Comparison of ENCODE assay signal across 9 cellular contexts in the genomic region with DNA sequence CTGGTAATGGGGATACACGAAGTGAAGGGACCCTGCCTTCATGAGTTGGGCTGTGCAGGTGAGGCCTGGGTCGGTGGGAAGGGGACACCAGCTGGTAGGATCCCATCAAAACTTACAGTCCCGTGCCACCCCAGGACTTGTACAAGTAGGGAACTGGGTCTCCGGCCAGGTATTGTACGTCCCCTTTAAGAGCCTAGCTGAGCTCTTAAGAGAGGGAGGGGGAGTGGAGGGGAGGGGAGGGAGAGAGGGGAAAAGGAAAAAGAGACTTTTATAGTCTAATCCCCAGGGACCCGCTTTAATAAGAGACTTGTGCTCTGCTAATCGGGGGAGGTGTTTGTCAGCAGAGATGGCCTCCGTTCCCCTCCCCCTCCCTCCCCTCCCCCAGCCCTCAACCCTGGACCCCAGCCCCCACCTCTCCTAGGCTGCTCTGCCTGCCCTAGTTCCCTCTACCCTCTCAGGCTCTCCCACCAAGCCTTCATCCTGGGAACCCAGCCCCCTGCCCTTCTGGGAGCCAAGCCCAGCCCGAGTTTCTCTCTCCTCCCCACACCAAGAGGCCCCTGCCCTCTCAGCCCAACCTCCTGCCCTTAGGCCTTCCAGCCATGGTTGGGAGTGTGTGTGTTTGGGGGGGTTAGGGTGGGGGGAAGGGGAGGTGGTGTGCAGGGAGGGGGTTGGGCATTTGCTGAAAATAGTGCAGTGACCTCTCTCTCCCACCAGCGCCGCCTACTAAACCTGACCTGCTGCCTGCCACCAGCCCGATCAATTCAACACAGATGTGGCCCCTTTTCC. TPM values are rescaled to one million over a fixed set of nuclear protein-coding genes. Genes with fewer than 3 reads are reported as not detected.
A peak's percentile ranks its signal among the peaks of the same experiment; 100 is the strongest.
DNase-seq lines count a peak whose midpoint lies in the region; ATAC-seq, FAIRE-seq and TF ChIP-seq lines count a peak whose summit lies in the region.
"Had no signal": no experiment of that assay in that cellular context is flagged by ENCODE, and none has a peak within 500 bp of the region (broad histone marks: within the 10 kb centered on the region; RNA-seq: fewer than 3 reads in every experiment).

No MANE protein-coding gene starts in this region.

- H3K4me3 ChIP-seq in CD4-positive, alpha-beta memory T cell (ENCODE audit: low read length in 2 of 2) = no peak overlapping the region
- H3K4me3 ChIP-seq in GM12878 = peak overlapping the region; percentile 79
- H3K4me3 ChIP-seq in lower leg skin (ENCODE audit: low read depth, poor library complexity, severe bottlenecking) = no peak overlapping the region

- H3K4me1 Mint-ChIP-seq in CD4-positive, alpha-beta memory T cell = peaks cover 24 to 56% (median 35%) of the 10 kb centered on the region in 4 donors

- peak overlapping the region in 6 of 7 donors; percentile 81 to 92 (median 88) for H3K27ac Mint-ChIP-seq in CD4-positive, alpha-beta memory T cell

- H3K27me3 Mint-ChIP-seq in CD4-positive, alpha-beta memory T cell = no peaks in the 10 kb centered on the region

- H3K4me2 ChIP-seq in GM12878 (ENCODE audit: control insufficient read depth, insufficient read depth) = peak overlapping the region; percentile 36

- H3K9me3 Mint-ChIP-seq in CD4-positive, alpha-beta memory T cell = no peaks in the 10 kb centered on the region

- no peaks in the 10 kb centered on the region for H3K36me3 ChIP-seq in CD4-positive, alpha-beta memory T cell (ENCODE audit: insufficient read depth, low read length)
- peaks cover 4 to 5% of the 10 kb centered on the region in 2 experiments; a peak in 2 of 4 replicates for H3K36me3 ChIP-seq in GM12878 (ENCODE audit: control insufficient read depth in 2 of 2, insufficient read depth in 2 of 2, low read length in 1 of 2)

- TF ChIP-seq RAD21 in GM12878 (IDR thresholded peaks at IDR 0.05; ENCODE audit: insufficient read depth, low read depth, low read length) = no peak

- no peak overlapping the region for H3K27ac ChIP-seq in CD4-positive, alpha-beta memory T cell (ENCODE audit: low read depth, low read length)
- H3K27ac ChIP-seq in GM12878 (ENCODE audit: control insufficient read depth, insufficient read depth) = no peak overlapping the region

- no peak for TF ChIP-seq EP300 in GM12878 (IDR thresholded peaks at IDR 0.05; ENCODE audit: borderline replicate concordance in 1 of 2, control insufficient read depth in 1 of 2, low read depth in 2 of 2, low read length in 2 of 2)

- TF ChIP-seq POLR2A in GM12878 (IDR thresholded peaks at IDR 0.05; ENCODE audit: low read depth, low read length) = no peak
- TF ChIP-seq POLR2A in lower leg skin (IDR thresholded peaks at IDR 0.05) = no peak

- H3K4me1 ChIP-seq in CD4-positive, alpha-beta memory T cell (ENCODE audit: insufficient read depth, low read length) = peaks cover 20% of the 10 kb centered on the region
- peaks cover 5% of the 10 kb centered on the region for H3K4me1 ChIP-seq in GM12878 (ENCODE audit: control insufficient read depth, insufficient read depth, low read length)

- peak; percentile 35 for FAIRE-seq in GM12878 (lab: Jason Lieb, UNC)
- FAIRE-seq: bronchial epithelial cell had no signal

- no peak for DNase-seq in CD4-positive, alpha-beta memory T cell
- DNase-seq in NCI-H128 (lab: John Stamatoyannopoulos, UW; ENCODE audit: unreplicated experiment) (peak; percentile 66), GM12878 (ENCODE audit: low read depth, low spot score) (no peak), midbrain (lab: John Stamatoyannopoulos, UW) (peak; percentile 30), lower leg skin (ENCODE audit: low spot score in 2 of 2) (no peak)
- no peak for DNase-seq in stimulated activated CD4-positive, alpha-beta T cell treated with anti-CD3 and anti-CD28 coated beads, Interleukin-2, amount 100 ng/mL, for 24 hours

- peaks cover 0 to 25% of the 10 kb centered on the region in 2 donors for H3K36me3 Mint-ChIP-seq in CD4-positive, alpha-beta memory T cell

- no peaks in the 10 kb centered on the region for H4K20me1 ChIP-seq in GM12878 (ENCODE audit: control insufficient read depth, insufficient read depth)

- TF ChIP-seq CTCF in GM12878 (IDR thresholded peaks at IDR 0.05 in 2 of 3, conservative IDR thresholded peaks at IDR 0.05 in 1 of 3; ENCODE audit: control insufficient read depth in 2 of 3, extremely low read depth in 1 of 3, insufficient read depth in 1 of 3, low read depth in 3 of 3, low read length in 3 of 3) (no peak), lower leg skin (IDR thresholded peaks at IDR 0.05) (no peak)

- H2AFZ ChIP-seq in GM12878 (ENCODE audit: control insufficient read depth, low read depth, low read length) = peak overlapping the region; percentile 39

- CTCF ChIA-PET in CD4-positive, alpha-beta memory T cell (lab: Charles Lee; ENCODE audit: partially characterized antibody) = interaction anchor here (1.0 to 2.6 kb wide), 4 partner anchors 8 to 295 kb away, joined by 4 to 14 read pairs (median 7); no protein-coding TSS in a partner anchor
- CTCF ChIA-PET in GM12878 (lab: Yijun Ruan, JAX) = interaction anchor here (0.5 to 5.0 kb wide), 17 partner anchors 8 to 284 kb away, joined by 3 to 32 read pairs (median 4); a partner anchor contains a TSS

- SMC1A ChIA-PET in GM12878 (lab: Charles Lee; ENCODE audit: uncharacterized antibody, unreplicated experiment) = interaction anchor here (0.6 to 4.4 kb wide), 18 partner anchors 8 to 295 kb away, joined by 3 to 21 read pairs (median 4); a partner anchor contains a TSS

- POLR2A ChIA-PET in CD4-positive, alpha-beta memory T cell (lab: Charles Lee; ENCODE audit: partially characterized antibody) = interaction anchor here (0.7 to 13.3 kb wide), 7 partner anchors 9 to 228 kb away, joined by 3 to 201 read pairs (median 9); a partner anchor contains a TSS
- POLR2A ChIA-PET in GM12878 (lab: Charles Lee) = interaction anchor here (0.6 to 5.7 kb wide), 16 partner anchors 8 to 476 kb away, joined by 3 to 38 read pairs (median 4); a partner anchor contains a TSS

- RAD21 ChIA-PET in GM12878 (lab: Charles Lee; ENCODE audit: unreplicated experiment) = interaction anchor here (0.6 to 3.5 kb wide), 16 partner anchors 7 to 292 kb away, joined by 3 to 14 read pairs (median 4); a partner anchor contains a TSS

- no TSS peak for BruUV-seq in GM12878 (replicated peaks; lab: Mats Ljungman, UMichigan)

- H3K79me2 ChIP-seq in GM12878 (ENCODE audit: control insufficient read depth, insufficient read depth, low read length) = peaks cover 2% of the 10 kb centered on the region

- no peaks in the 10 kb centered on the region for H3K9me3 ChIP-seq in CD4-positive, alpha-beta memory T cell (ENCODE audit: control insufficient read depth in 1 of 2, low read length in 2 of 2)
- no peaks in the 10 kb centered on the region for H3K9me3 ChIP-seq in GM12878 (replicated peaks; ENCODE audit: control insufficient read depth, insufficient read depth, low read length)

- intact Hi-C loops in CD4-positive, alpha-beta memory T cell (cut with micrococcal nuclease) = no loop called here
- intact Hi-C loops in GM12878 (cut with micrococcal nuclease; ENCODE audit: unreplicated experiment) = no loop called here
- intact Hi-C loops in lower leg skin (cut with DNase I; ENCODE audit: low total_unique reads) = no loop called here

- peak; percentile 11 for ATAC-seq in GM12878
- no peak for ATAC-seq in GM21723 (IDR thresholded peaks at IDR 0.05; ENCODE audit: unreplicated experiment)
- no peak for ATAC-seq in GM19328 (IDR thresholded peaks at IDR 0.05; ENCODE audit: unreplicated experiment)

- H3K4me3 Mint-ChIP-seq in CD4-positive, alpha-beta memory T cell = peak overlapping the region in 6 of 8 donors; percentile 1 to 94 (median 84)

- H3K27me3 ChIP-seq in CD4-positive, alpha-beta memory T cell (ENCODE audit: insufficient read depth, low read length) = no peaks in the 10 kb centered on the region
- no peaks in the 10 kb centered on the region for H3K27me3 ChIP-seq in GM12878 (replicated peaks in 1 of 2; ENCODE audit: control insufficient read depth in 2 of 2, insufficient read depth in 2 of 2, low read length in 1 of 2)

- 49% methylated on average over 9 of the region's 12 CpGs for WGBS in GM12878 (ENCODE audit: insufficient coverage, insufficient replicate concordance, low lambda C conversion rate, missing lambda C conversion rate)
- WGBS in lower leg skin, 2 donors = 19 to 27% methylated on average over 12 of the region's 12 CpGs

- H3K9ac ChIP-seq in GM12878 (ENCODE audit: control insufficient read depth, insufficient read depth, low read length) = no peak overlapping the region

- in situ Hi-C loops in GM12878 (cut with MboI) = no loop called here

RNA-seq across cellular contexts. Expression of a gene that starts 2.6 kb away (rescaled TPM):
- total RNA-seq in CD4-positive, alpha-beta memory T cell = 10 to 100 TPM; 15.1 to 15.8 TPM
- 1 to 10 TPM in 1 of 2 donors, under 1 TPM in 1; 0.25 to 1.6 TPM for polyA plus RNA-seq in CD4-positive, alpha-beta memory T cell
- total RNA-seq in GM12878 (2013; cell fraction: nucleolus; rRNA removed) = 7.2 and 7.6 TPM in 2 replicates
- total RNA-seq in GM12878 (2014; rRNA removed) (3.1 and 5.2 TPM in 2 replicates), GM12878 (2014; rRNA removed; fragmentation: Illumina TruSeq; extraction: Trizol) (3.4 and 3.9 TPM in 2 replicates), GM12878 (2021) (15.2 and 15.4 TPM in 2 replicates), lower leg skin (1 to 10 TPM in 1 of 4 donors, under 1 TPM in 3; 0.23 to 2.7 (median 0.57) TPM)
- 3.0 TPM for polyA plus RNA-seq in GM12878 (2011; ENCODE audit: low read depth)
- polyA plus RNA-seq in GM12878 (2011; rRNA removed) (3.7 and 5.8 TPM in 2 replicates), GM12878 (2014; fragmentation: Illumina TruSeq; extraction: Trizol) (5.7 and 6.7 TPM in 2 replicates), GM12878 (2014; fragmentation: Nextera tagmentation; extraction: Ambion mirVana) (1 to 10 TPM; 1.5 to 1.6 TPM), GM12878 (2014; rRNA removed) (9.9 and 13.0 TPM in 2 replicates), GM12878 (2016; fragmentation: Nextera tagmentation; extraction: Ambion mirVana) (under 1 TPM; 0.83 to 0.87 TPM)
- polyA plus RNA-seq in GM12878 (2011; cell fraction: cytosol; rRNA removed) = 6.5 and 8.8 TPM in 2 replicates
- 8.5 and 9.2 TPM in 2 replicates for polyA plus RNA-seq in GM12878 (2011; cell fraction: nucleus; rRNA removed)
- polyA plus RNA-seq in GM12878 (2012) = 7.4 TPM in 2 replicates
- polyA minus RNA-seq in GM12878 (2011; rRNA and poly(A)+ RNA removed) = 4.9 and 8.8 TPM in 2 replicates
- 3.1 and 5.5 TPM in 2 replicates for polyA minus RNA-seq in GM12878 (2011; cell fraction: cytosol; rRNA and poly(A)+ RNA removed)
- polyA minus RNA-seq in GM12878 (2011; cell fraction: nucleus; rRNA and poly(A)+ RNA removed) = 2.9 and 4.8 TPM in 2 replicates

RNA-seq across cellular contexts. Expression of a gene that starts 16.7 kb away (rescaled TPM):
- 10 to 100 TPM; 76.4 to 79.7 TPM for total RNA-seq in CD4-positive, alpha-beta memory T cell
- 100 to 1,000 TPM; 191 to 349 TPM for polyA plus RNA-seq in CD4-positive, alpha-beta memory T cell
- 44.4 and 46.9 TPM in 2 replicates for total RNA-seq in GM12878 (2013; cell fraction: nucleolus; rRNA removed)
- total RNA-seq in GM12878 (2014; rRNA removed) = 147 and 163 TPM in 2 replicates
- total RNA-seq in GM12878 (2014; rRNA removed; fragmentation: Illumina TruSeq; extraction: Trizol) = 165 and 171 TPM in 2 replicates
- 171 and 173 TPM in 2 replicates for total RNA-seq in GM12878 (2021)
- 176 TPM for polyA plus RNA-seq in GM12878 (2011; ENCODE audit: low read depth)
- 157 and 182 TPM in 2 replicates for polyA plus RNA-seq in GM12878 (2011; rRNA removed)
- polyA plus RNA-seq in GM12878 (2011; cell fraction: cytosol; rRNA removed) = 168 and 246 TPM in 2 replicates
- polyA plus RNA-seq in GM12878 (2011; cell fraction: nucleus; rRNA removed) = 88.0 and 94.4 TPM in 2 replicates
- 150 and 169 TPM in 2 replicates for polyA plus RNA-seq in GM12878 (2012)
- 142 and 156 TPM in 2 replicates for polyA plus RNA-seq in GM12878 (2014; fragmentation: Illumina TruSeq; extraction: Trizol)
- polyA plus RNA-seq in GM12878 (2014; fragmentation: Nextera tagmentation; extraction: Ambion mirVana) = 100 to 1,000 TPM; 194 to 220 TPM
- 166 and 193 TPM in 2 replicates for polyA plus RNA-seq in GM12878 (2014; rRNA removed)
- 100 to 1,000 TPM; 200 to 209 TPM for polyA plus RNA-seq in GM12878 (2016; fragmentation: Nextera tagmentation; extraction: Ambion mirVana)
- 98.9 and 117 TPM in 2 replicates for polyA minus RNA-seq in GM12878 (2011; rRNA and poly(A)+ RNA removed)
- polyA minus RNA-seq in GM12878 (2011; cell fraction: cytosol; rRNA and poly(A)+ RNA removed) = 27.9 and 34.6 TPM in 2 replicates
- 12.7 and 25.9 TPM in 2 replicates for polyA minus RNA-seq in GM12878 (2011; cell fraction: nucleus; rRNA and poly(A)+ RNA removed)
- total RNA-seq in lower leg skin = 100 to 1,000 TPM; 151 to 408 (median 196) TPM

RNA-seq across cellular contexts. Expression of a gene that starts 25.4 kb away (rescaled TPM):
- total RNA-seq in CD4-positive, alpha-beta memory T cell = 10 to 100 TPM; 29.9 to 32.5 TPM
- polyA plus RNA-seq in CD4-positive, alpha-beta memory T cell = 1 to 10 TPM; 1.4 to 1.8 TPM
- 24.9 and 25.4 TPM in 2 replicates for total RNA-seq in GM12878 (2013; cell fraction: nucleolus; rRNA removed)
- total RNA-seq in GM12878 (2014; rRNA removed) (6.4 and 8.2 TPM in 2 replicates), GM12878 (2014; rRNA removed; fragmentation: Illumina TruSeq; extraction: Trizol) (5.7 and 6.7 TPM in 2 replicates), GM12878 (2021) (5.8 and 8.4 TPM in 2 replicates), lower leg skin (1 to 10 TPM; 2.5 to 8.9 (median 4.3) TPM)
- 2.2 TPM for polyA plus RNA-seq in GM12878 (2011; ENCODE audit: low read depth)
- polyA plus RNA-seq in GM12878 (2011; rRNA removed) (7.0 and 7.8 TPM in 2 replicates), GM12878 (2014; fragmentation: Illumina TruSeq; extraction: Trizol) (5.5 and 7.6 TPM in 2 replicates), GM12878 (2014; fragmentation: Nextera tagmentation; extraction: Ambion mirVana) (1 to 10 TPM; 2.6 to 3.1 TPM), GM12878 (2014; rRNA removed) (11.6 and 11.9 TPM in 2 replicates), GM12878 (2016; fragmentation: Nextera tagmentation; extraction: Ambion mirVana) (1 to 10 TPM; 5.8 to 7.1 TPM)
- 7.5 and 10.6 TPM in 2 replicates for polyA plus RNA-seq in GM12878 (2011; cell fraction: cytosol; rRNA removed)
- polyA plus RNA-seq in GM12878 (2011; cell fraction: nucleus; rRNA removed) = 22.2 and 32.5 TPM in 2 replicates
- 4.6 and 5.0 TPM in 2 replicates for polyA plus RNA-seq in GM12878 (2012)
- polyA minus RNA-seq in GM12878 (2011; rRNA and poly(A)+ RNA removed) = 6.7 and 7.7 TPM in 2 replicates
- 2.1 TPM in 1 of 2 replicates, not detected in the other for polyA minus RNA-seq in GM12878 (2011; cell fraction: cytosol; rRNA and poly(A)+ RNA removed)
- 6.3 and 15.9 TPM in 2 replicates for polyA minus RNA-seq in GM12878 (2011; cell fraction: nucleus; rRNA and poly(A)+ RNA removed)

RNA-seq across cellular contexts. Expression of a gene that starts 29.7 kb away (rescaled TPM):
- total RNA-seq in CD4-positive, alpha-beta memory T cell = 10 to 100 TPM; 80.3 to 87.0 TPM
- polyA plus RNA-seq in CD4-positive, alpha-beta memory T cell = 10 to 100 TPM; 75.1 to 87.1 TPM
- total RNA-seq in GM12878 (2013; cell fraction: nucleolus; rRNA removed) = 25.1 and 33.4 TPM in 2 replicates
- 134 and 144 TPM in 2 replicates for total RNA-seq in GM12878 (2014; rRNA removed)
- 126 and 128 TPM in 2 replicates for total RNA-seq in GM12878 (2014; rRNA removed; fragmentation: Illumina TruSeq; extraction: Trizol)
- total RNA-seq in GM12878 (2021) = 131 and 141 TPM in 2 replicates
- 91.5 TPM for polyA plus RNA-seq in GM12878 (2011; ENCODE audit: low read depth)
- polyA plus RNA-seq in GM12878 (2011; rRNA removed) = 102 and 156 TPM in 2 replicates
- polyA plus RNA-seq in GM12878 (2011; cell fraction: cytosol; rRNA removed) = 248 and 288 TPM in 2 replicates
- polyA plus RNA-seq in GM12878 (2011; cell fraction: nucleus; rRNA removed) = 100 and 116 TPM in 2 replicates
- 142 and 151 TPM in 2 replicates for polyA plus RNA-seq in GM12878 (2012)
- 86.6 and 141 TPM in 2 replicates for polyA plus RNA-seq in GM12878 (2014; fragmentation: Illumina TruSeq; extraction: Trizol)
- polyA plus RNA-seq in GM12878 (2014; fragmentation: Nextera tagmentation; extraction: Ambion mirVana) = 100 to 1,000 TPM; 264 to 285 TPM
- 176 and 185 TPM in 2 replicates for polyA plus RNA-seq in GM12878 (2014; rRNA removed)
- polyA plus RNA-seq in GM12878 (2016; fragmentation: Nextera tagmentation; extraction: Ambion mirVana) = 100 to 1,000 TPM; 218 to 228 TPM
- 65.8 and 84.2 TPM in 2 replicates for polyA minus RNA-seq in GM12878 (2011; rRNA and poly(A)+ RNA removed)
- 16.3 and 21.6 TPM in 2 replicates for polyA minus RNA-seq in GM12878 (2011; cell fraction: cytosol; rRNA and poly(A)+ RNA removed)
- polyA minus RNA-seq in GM12878 (2011; cell fraction: nucleus; rRNA and poly(A)+ RNA removed) = 15.2 and 19.2 TPM in 2 replicates
- total RNA-seq in lower leg skin = 100 to 1,000 TPM; 114 to 167 (median 138) TPM

RNA-seq across cellular contexts. Expression of a gene that starts 37.9 kb away (rescaled TPM):
- total RNA-seq in CD4-positive, alpha-beta memory T cell = 1 to 10 TPM; 2.5 to 2.9 TPM
- not detected for polyA plus RNA-seq in CD4-positive, alpha-beta memory T cell
- 18.5 and 21.9 TPM in 2 replicates for total RNA-seq in GM12878 (2013; cell fraction: nucleolus; rRNA removed)
- total RNA-seq in GM12878 (2014; rRNA removed) (2.5 and 2.6 TPM in 2 replicates), GM12878 (2014; rRNA removed; fragmentation: Illumina TruSeq; extraction: Trizol) (0.69 and 1.0 TPM in 2 replicates), GM12878 (2021) (2.8 and 3.8 TPM in 2 replicates), lower leg skin (10 to 100 TPM; 11.0 to 20.9 (median 12.8) TPM)
- 1.5 TPM for polyA plus RNA-seq in GM12878 (2011; ENCODE audit: low read depth)
- polyA plus RNA-seq in GM12878 (2011; rRNA removed) (3.4 and 5.1 TPM in 2 replicates), GM12878 (2014; fragmentation: Illumina TruSeq; extraction: Trizol) (1.4 TPM in 1 of 2 replicates, not detected in the other), GM12878 (2014; fragmentation: Nextera tagmentation; extraction: Ambion mirVana) (under 1 TPM; 0.18 to 0.39 TPM), GM12878 (2014; rRNA removed) (2.6 and 4.4 TPM in 2 replicates), GM12878 (2016; fragmentation: Nextera tagmentation; extraction: Ambion mirVana) (1 to 10 TPM; 1.4 to 1.6 TPM)
- polyA plus RNA-seq in GM12878 (2011; cell fraction: cytosol; rRNA removed) = 2.2 and 3.6 TPM in 2 replicates
- 83.9 and 96.1 TPM in 2 replicates for polyA plus RNA-seq in GM12878 (2011; cell fraction: nucleus; rRNA removed)
- polyA plus RNA-seq in GM12878 (2012) = 4.8 and 5.6 TPM in 2 replicates
- 2.9 and 4.3 TPM in 2 replicates for polyA minus RNA-seq in GM12878 (2011; rRNA and poly(A)+ RNA removed)
- polyA minus RNA-seq in GM12878 (2011; cell fraction: cytosol; rRNA and poly(A)+ RNA removed) = 0.80 and 1.4 TPM in 2 replicates
- 9.2 and 9.6 TPM in 2 replicates for polyA minus RNA-seq in GM12878 (2011; cell fraction: nucleus; rRNA and poly(A)+ RNA removed)

Comparison
In these comparisons a context has a peak if more than half of its experiments do, and no peak if none do; other contexts are left out.
1. DNase-seq: peak in NCI-H128 (single experiment) and midbrain (single experiment); none in CD4-positive, alpha-beta memory T cell (0 of 5), GM12878 (single experiment), stimulated activated CD4-positive, alpha-beta T cell treated with anti-CD3 and anti-CD28 coated beads, Interleukin-2, amount 100 ng/mL, for 24 hours (0 of 2) and lower leg skin (0 of 2).